In the genomic region with DNA sequence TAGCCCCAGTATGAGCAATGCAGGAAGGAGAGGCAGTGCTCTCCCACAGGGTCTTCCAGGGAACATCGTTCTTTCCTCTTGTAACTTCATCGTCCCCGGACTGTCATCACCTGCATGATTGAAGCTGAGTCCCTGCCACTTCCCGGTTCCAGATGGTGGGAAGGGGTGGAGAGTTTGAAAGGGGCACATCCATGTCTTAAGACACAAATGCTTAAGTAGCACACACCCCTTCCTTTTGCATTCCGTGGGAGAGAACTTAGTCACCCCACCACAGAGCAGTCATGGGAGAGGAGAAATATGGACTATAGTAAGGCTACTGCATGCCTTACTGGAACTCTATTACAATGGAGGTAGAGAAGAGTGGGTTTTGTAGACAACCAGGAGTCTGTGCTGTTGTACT, we compare ENCODE assay signal across 27 cellular contexts.
DNase-seq lines count a peak whose midpoint lies in the region; ATAC-seq and TF ChIP-seq lines count a peak whose summit lies in the region.
"Had no signal": no experiment of that assay in that cellular context is flagged by ENCODE, and none has a peak within 500 bp of the region (broad histone marks: within the 10 kb centered on the region; RNA-seq: fewer than 3 reads in every experiment).

No MANE protein-coding gene starts in this region.

- H3K9me3 ChIP-seq in mammary epithelial cell (replicated peaks; ENCODE audit: insufficient read depth, low read length) = no peaks in the 10 kb centered on the region
- H3K9me3 ChIP-seq in ovary = no peaks in the 10 kb centered on the region
- peaks cover 0 to 11% (median 3%) of the 10 kb centered on the region in 12 donors for H3K9me3 ChIP-seq in heart left ventricle
- H3K9me3 ChIP-seq: right lobe of liver, suprapubic skin had no signal

- in situ Hi-C loops in mammary epithelial cell (cut with MboI; ENCODE audit: low sequenced_read_pairs in 2 of 2) (loop anchor here (25.0 kb wide), 2 partner anchors 550 to 675 kb away; no protein-coding TSS in a partner anchor), astrocyte of the spinal cord (cut with HindIII; ENCODE audit: low sequenced_read_pairs) (no loop called here)

- peak overlapping the region; percentile 80 for H2AFZ ChIP-seq in mammary epithelial cell (ENCODE audit: low read depth, low read length)
- H2AFZ ChIP-seq: neural progenitor cell had no signal

- H3K36me3 Mint-ChIP-seq in MCF 10A (ENCODE audit: insufficient read depth, unreplicated experiment) = no peaks in the 10 kb centered on the region
- H3K36me3 Mint-ChIP-seq: activated naive CD8-positive, alpha-beta T cell treated with anti-CD3 and anti-CD28 coated beads for 36 hours; CD4-positive, alpha-beta memory T cell; IgD-negative memory B cell; neural progenitor cell; stimulated activated naive B cell treated with anti-CD40 and anti-IgM and Interleukin-4, amounts not matched to agents 10 μg/mL and 1 μg/mL and 100 μg/mL, for 72 hours had no signal

- no peaks in the 10 kb centered on the region for H3K27me3 ChIP-seq in mammary epithelial cell (ENCODE audit: insufficient read depth, low read length)
- H3K27me3 ChIP-seq in ovary = no peaks in the 10 kb centered on the region
- H3K27me3 ChIP-seq in heart left ventricle = no peaks in the 10 kb centered on the region
- H3K27me3 ChIP-seq: neural progenitor cell, right lobe of liver, suprapubic skin had no signal

- POLR2A ChIA-PET in MCF 10A (lab: Yijun Ruan, JAX) = interaction anchor here (0.8 kb wide), 1 partner anchor 705 kb away, joined by 6 read pairs; no protein-coding TSS in a partner anchor

- H3K4me3 ChIP-seq in mammary epithelial cell (replicated peaks in 1 of 3; ENCODE audit: insufficient read depth in 1 of 3, low read depth in 2 of 3, low read length in 3 of 3) = no peak overlapping the region
- H3K4me3 ChIP-seq in astrocyte of the spinal cord (ENCODE audit: low read depth, low read length) = no peak overlapping the region
- H3K4me3 ChIP-seq in ovary = no peak overlapping the region
- H3K4me3 ChIP-seq in heart left ventricle = no peak overlapping the region
- H3K4me3 ChIP-seq: neural progenitor cell, right lobe of liver, suprapubic skin had no signal

- peaks cover 7% of the 10 kb centered on the region for H3K9me3 Mint-ChIP-seq in MCF 10A (ENCODE audit: unreplicated experiment)
- H3K9me3 Mint-ChIP-seq: activated naive CD8-positive, alpha-beta T cell treated with anti-CD3 and anti-CD28 coated beads for 36 hours had no signal

- no peak for TF ChIP-seq POLR2A in ovary (IDR thresholded peaks at IDR 0.05)
- no peak for TF ChIP-seq POLR2A in heart left ventricle (IDR thresholded peaks at IDR 0.05)

- 75% methylated on average over 4 of the region's 5 CpGs for WGBS in mammary epithelial cell (ENCODE audit: low coverage, missing lambda C conversion rate)
- 87 to 91% (median 88%) methylated on average over 5 of the region's 5 CpGs for WGBS in ovary, 3 donors
- WGBS in heart left ventricle, 4 donors = 64 to 78% (median 72%) methylated on average over 5 of the region's 5 CpGs

- no peak overlapping the region for H3K27ac Mint-ChIP-seq in MCF 10A (ENCODE audit: low read depth, unreplicated experiment)
- H3K27ac Mint-ChIP-seq: activated naive CD8-positive, alpha-beta T cell treated with anti-CD3 and anti-CD28 coated beads for 36 hours; IgD-negative memory B cell; neural progenitor cell; stimulated activated naive B cell treated with anti-CD40 and anti-IgM and Interleukin-4, amounts not matched to agents 10 μg/mL and 1 μg/mL and 100 μg/mL, for 72 hours had no signal

- H3K27ac ChIP-seq in mammary epithelial cell (ENCODE audit: insufficient read depth, low read depth, low read length) (no peak overlapping the region), ovary (no peak overlapping the region), heart left ventricle (no peak overlapping the region)
- H3K27ac ChIP-seq: 22Rv1, neural progenitor cell, right lobe of liver, suprapubic skin had no signal

- TF ChIP-seq EP300 in ovary (IDR thresholded peaks at IDR 0.05) = no peak

- no peak overlapping the region for H3K4me2 ChIP-seq in mammary epithelial cell (ENCODE audit: insufficient read depth, low read depth, low read length)
- H3K4me2 ChIP-seq: neural progenitor cell had no signal

- peak; percentile 33 for DNase-seq in mammary epithelial cell
- no peak for DNase-seq in MCF 10A (ENCODE audit: unreplicated experiment)
- DNase-seq in astrocyte of the spinal cord (ENCODE audit: low read depth, low spot score) = peak; percentile 36
- peak; percentile 67 for DNase-seq in iris pigment epithelial cell (ENCODE audit: low read depth)
- DNase-seq in activated CD4-positive, alpha-beta T cell treated with anti-CD3 and anti-CD28 coated beads for 4 hours = no peak
- no peak for DNase-seq in ovary
- DNase-seq in heart left ventricle = no peak
- DNase-seq: activated CD4-positive, alpha-beta T cell treated with anti-CD3 and anti-CD28 coated beads for 1 hour; activated naive CD8-positive, alpha-beta T cell treated with anti-CD3 and anti-CD28 coated beads for 36 hours; activated T-cell treated with anti-CD3 and anti-CD28 coated beads for 4 hours; AML-193; CD4-positive, alpha-beta memory T cell; effector CD4-positive, alpha-beta T cell; left cardiac atrium; NCI-H1105; NCI-H1930; NCI-H526 treated with DMSO at 0.1 percent for 48 hours; posterior cingulate gyrus; right lobe of liver; SHP77; stimulated activated CD4-positive, alpha-beta T cell treated with anti-CD3 and anti-CD28 coated beads, Interleukin-4, amount 100 ng/mL, for 4 hours; stimulated activated naive B cell treated with anti-CD40 and anti-IgM and Interleukin-4, amounts not matched to agents 10 μg/mL and 1 μg/mL and 100 μg/mL, for 72 hours had no signal

- intact Hi-C loops in mammary epithelial cell (cut with micrococcal nuclease) (no loop called here), MCF 10A (cut with micrococcal nuclease) (no loop called here), ovary (cut with DNase I) (loop anchor here in 1 of 4 donors (5.0 kb wide), 1 partner anchor 385 kb away; the partner anchor contains the start of gene DAPK1), heart left ventricle (cut with DNase I) (no loop called here)

- peaks cover 24% of the 10 kb centered on the region for H3K4me1 ChIP-seq in mammary epithelial cell (ENCODE audit: insufficient read depth, low read length)
- H3K4me1 ChIP-seq in ovary (ENCODE audit: insufficient read depth) = peaks cover 11% of the 10 kb centered on the region
- H3K4me1 ChIP-seq in heart left ventricle = peaks cover 0 to 32% (median 9%) of the 10 kb centered on the region in 12 donors
- H3K4me1 ChIP-seq: neural progenitor cell, right lobe of liver, suprapubic skin had no signal

- TF ChIP-seq CTCF in mammary epithelial cell (conservative IDR thresholded peaks at IDR 0.05 in 1 of 2, IDR thresholded peaks at IDR 0.05 in 1 of 2; ENCODE audit: extremely low read depth in 1 of 2, insufficient read depth in 1 of 2, low read depth in 1 of 2, low read length in 2 of 2) (no peak), MCF 10A (IDR thresholded peaks at IDR 0.05; ENCODE audit: unreplicated experiment) (no peak), astrocyte of the spinal cord (IDR thresholded peaks at IDR 0.05; ENCODE audit: low read depth, low read length) (no peak), ovary (IDR thresholded peaks at IDR 0.05) (no peak), heart left ventricle (IDR thresholded peaks at IDR 0.05) (no peak)

- no peaks in the 10 kb centered on the region for H3K79me2 ChIP-seq in mammary epithelial cell (ENCODE audit: insufficient read depth, low read length)

- no peaks in the 10 kb centered on the region for H3K36me3 ChIP-seq in mammary epithelial cell (ENCODE audit: insufficient read depth, low read length)
- H3K36me3 ChIP-seq in ovary = no peaks in the 10 kb centered on the region
- H3K36me3 ChIP-seq in heart left ventricle = no peaks in the 10 kb centered on the region
- H3K36me3 ChIP-seq: neural progenitor cell, right lobe of liver, suprapubic skin had no signal

- dilution Hi-C loops in mammary epithelial cell (cut with HindIII; ENCODE audit: low sequenced_read_pairs) = no loop called here

- peaks cover 17% of the 10 kb centered on the region for H3K4me1 Mint-ChIP-seq in MCF 10A (ENCODE audit: insufficient read depth, unreplicated experiment)
- H3K4me1 Mint-ChIP-seq: activated naive CD8-positive, alpha-beta T cell treated with anti-CD3 and anti-CD28 coated beads for 36 hours; CD4-positive, alpha-beta memory T cell; stimulated activated naive B cell treated with anti-CD40 and anti-IgM and Interleukin-4, amounts not matched to agents 10 μg/mL and 1 μg/mL and 100 μg/mL, for 72 hours had no signal

- CTCF ChIA-PET in mammary epithelial cell (lab: Charles Lee; ENCODE audit: low non-redundant PET) = no interaction called here
- CTCF ChIA-PET in MCF 10A (lab: Yijun Ruan, JAX) = no interaction called here

- H3K27me3 Mint-ChIP-seq in MCF 10A (ENCODE audit: insufficient read depth, unreplicated experiment) = no peaks in the 10 kb centered on the region
- H3K27me3 Mint-ChIP-seq: IgD-negative memory B cell; stimulated activated naive B cell treated with anti-CD40 and anti-IgM and Interleukin-4, amounts not matched to agents 10 μg/mL and 1 μg/mL and 100 μg/mL, for 72 hours had no signal

- no peak for ATAC-seq in heart left ventricle
- no peak for ATAC-seq in HG03469 (IDR thresholded peaks at IDR 0.05; ENCODE audit: unreplicated experiment)
- ATAC-seq: left cardiac atrium; right lobe of liver; stimulated activated naive B cell treated with anti-CD40 and anti-IgM and Interleukin-4, amounts not matched to agents 10 μg/mL and 1 μg/mL and 100 μg/mL, for 72 hours had no signal

- H3K4me3 Mint-ChIP-seq in MCF 10A (ENCODE audit: unreplicated experiment) = no peak overlapping the region
- H3K4me3 Mint-ChIP-seq: activated naive CD8-positive, alpha-beta T cell treated with anti-CD3 and anti-CD28 coated beads for 36 hours; CD4-positive, alpha-beta memory T cell; IgD-negative memory B cell; neural progenitor cell; stimulated activated naive B cell treated with anti-CD40 and anti-IgM and Interleukin-4, amounts not matched to agents 10 μg/mL and 1 μg/mL and 100 μg/mL, for 72 hours had no signal

- no peaks in the 10 kb centered on the region for H4K20me1 ChIP-seq in mammary epithelial cell (ENCODE audit: insufficient read depth, low read length)

- no peak overlapping the region for H3K9ac ChIP-seq in mammary epithelial cell (ENCODE audit: insufficient read depth, low read length)
- H3K9ac ChIP-seq: neural progenitor cell had no signal

- no TSS peak for BruUV-seq in mammary epithelial cell (replicated peaks; lab: Mats Ljungman, UMichigan)
- no TSS peak for BruUV-seq in MCF 10A (replicated peaks; lab: Mats Ljungman, UMichigan)

Comparison
In these comparisons a context has a peak if more than half of its experiments do, and no peak if none do; other contexts are left out.
1. DNase-seq: peak in mammary epithelial cell (single experiment), astrocyte of the spinal cord (single experiment) and iris pigment epithelial cell (single experiment); none in MCF 10A (single experiment), activated CD4-positive, alpha-beta T cell treated with anti-CD3 and anti-CD28 coated beads for 4 hours (0 of 2), ovary (0 of 5) and heart left ventricle (0 of 5).